8 cellular contexts compared by ENCODE assay signal in genomic region chr2:54665436-54665856, GRCh38. TPM values are rescaled to one million over a fixed set of nuclear protein-coding genes. Genes with fewer than 3 reads are reported as not detected.
DNase-seq lines count a peak whose midpoint lies in the region; ATAC-seq and TF ChIP-seq lines count a peak whose summit lies in the region.

No MANE protein-coding gene starts in this region.

- no peak overlapping the region for H3K27ac ChIP-seq in Panc1 (ENCODE audit: low read length)

- H3K36me3 Mint-ChIP-seq in HFFc6 (ENCODE audit: low read depth) (peaks cover 76% of the 10 kb centered on the region), brain (peaks cover 93% of the 10 kb centered on the region)

- H3K4me1 ChIP-seq in Panc1 (ENCODE audit: control insufficient read depth, insufficient read depth, low read length), result no peaks in the 10 kb centered on the region

- H3K4me3 Mint-ChIP-seq in HFFc6 (peak overlapping the region; percentile 63), brain (peak overlapping the region in 4 of 5 experiments; percentile 12 to 63 (median 27))

- peak; percentile 87 for TF ChIP-seq CTCF in HFFc6 (IDR thresholded peaks at IDR 0.05)
- TF ChIP-seq CTCF in Panc1 (IDR thresholded peaks at IDR 0.05), result peak; percentile 83
- TF ChIP-seq CTCF in brain (conservative IDR thresholded peaks at IDR 0.05), result peak; percentile 44 to 65

- POLR2A ChIA-PET in Panc1 (lab: Charles Lee), result no interaction called here

- no peaks in the 10 kb centered on the region for H3K9me3 Mint-ChIP-seq in HFFc6
- H3K9me3 Mint-ChIP-seq in brain, result no peaks in the 10 kb centered on the region

- ATAC-seq in Panc1 (peak; percentile 75), HG03457 (IDR thresholded peaks at IDR 0.05; ENCODE audit: unreplicated experiment) (no peak), GM18519 (IDR thresholded peaks at IDR 0.05; ENCODE audit: low FRiP score, unreplicated experiment) (no peak)

- in situ Hi-C loops in Panc1 (cut with HindIII; ENCODE audit: low pct_unique_long_range_greater_than_20kb, low sequenced_read_pairs), result no loop called here

- H3K27me3 Mint-ChIP-seq in HFFc6 (ENCODE audit: insufficient read depth), result peaks cover 6% of the 10 kb centered on the region
- H3K27me3 Mint-ChIP-seq in brain, result no peaks in the 10 kb centered on the region

- CTCF ChIA-PET in Panc1 (lab: Charles Lee), result interaction anchor here (0.6 to 1.7 kb wide), 6 partner anchors 11 to 197 kb away, joined by 3 to 10 read pairs (median 4); no protein-coding TSS in a partner anchor

- DNase-seq in D341Med (ENCODE audit: low spot score), result peak; percentile 41
- peak; percentile 64 for DNase-seq in HFFc6
- peak; percentile 18 for DNase-seq in Panc1 (ENCODE audit: low read depth, low spot score)
- DNase-seq in kidney tubule cell (ENCODE audit: low spot score), result peak; percentile 62
- peak in 2 of 3 experiments; percentile 21 to 33 for DNase-seq in stimulated activated CD4-positive, alpha-beta T cell treated with anti-CD3 and anti-CD28 coated beads, TNF-alpha, amount 100 ng/mL, for 24 hours (ENCODE audit: low read depth in 3 of 3)

- H3K4me1 Mint-ChIP-seq in HFFc6 (ENCODE audit: low read depth), result peaks cover 55% of the 10 kb centered on the region
- H3K4me1 Mint-ChIP-seq in brain, result peaks cover 36% of the 10 kb centered on the region

- peaks cover 25% of the 10 kb centered on the region for H3K36me3 ChIP-seq in Panc1 (ENCODE audit: control insufficient read depth, insufficient read depth, low read length)

- no peaks in the 10 kb centered on the region for H3K9me3 ChIP-seq in Panc1 (ENCODE audit: control insufficient read depth, insufficient read depth, low read depth, low read length)

- H3K4me3 ChIP-seq in Panc1 (ENCODE audit: low read depth in 2 of 2, low read length in 2 of 2), result no peak overlapping the region

- H3K27me3 ChIP-seq in Panc1 (ENCODE audit: control insufficient read depth, insufficient read depth, low read length), result no peaks in the 10 kb centered on the region

- BruUV-seq in Panc1 (replicated peaks; lab: Mats Ljungman, UMichigan), result no TSS peak

- peak overlapping the region; percentile 85 for H3K27ac Mint-ChIP-seq in HFFc6
- peak overlapping the region; percentile 73 to 96 (median 92) for H3K27ac Mint-ChIP-seq in brain

- intact Hi-C loops in Panc1 (cut with micrococcal nuclease; ENCODE audit: unreplicated experiment), result no loop called here

RNA-seq across cellular contexts. Expression of gene EML6, which starts 58.0 kb away (rescaled TPM):
- total RNA-seq in HFFc6 (2021; fragmentation: NEBNext Ultra II Directional; extraction: Animal tissue kit (Norgen Biotek cat#: 25700)), result under 1 TPM; 0.05 to 0.37 (median 0.25) TPM
- total RNA-seq in Panc1 (2021; ENCODE audit: unreplicated experiment), result 6.3 TPM
- polyA plus RNA-seq in Panc1 (2012; ENCODE audit: insufficient read length), result 6.5 TPM
- 0.58 TPM for polyA plus RNA-seq in brain (ENCODE audit: insufficient read depth, low read depth, low replicate concordance)
